ENCODE assay signal across 9 cellular contexts in the genomic region with DNA sequence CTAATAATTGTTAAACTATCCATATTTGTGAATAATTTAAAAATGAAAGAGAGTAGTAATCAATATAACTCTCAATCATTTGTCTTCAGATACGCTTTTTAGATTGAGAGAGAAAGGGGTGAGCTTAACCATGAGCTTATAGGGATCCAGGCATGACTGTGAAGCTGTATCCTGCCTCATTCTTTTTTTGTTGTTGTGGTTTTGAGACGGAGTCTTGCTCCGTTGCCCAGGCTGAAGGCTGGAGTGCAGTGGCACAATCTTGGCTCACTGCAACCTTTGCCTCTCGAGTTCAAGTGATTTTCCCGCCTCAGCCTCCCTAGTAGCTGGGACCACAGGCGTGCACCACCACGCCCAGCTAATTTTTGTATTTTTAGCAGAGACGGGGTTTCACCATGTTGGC. TPM values are rescaled to one million over a fixed set of nuclear protein-coding genes. Genes with fewer than 3 reads are reported as not detected.
DNase-seq lines count a peak whose midpoint lies in the region; ATAC-seq and TF ChIP-seq lines count a peak whose summit lies in the region.
"Not testable (repeated sequence)": the region's sequence is repeated elsewhere in the genome, so short reads cannot be mapped to it uniquely, and the experiment has no call there.
"Had no signal": no experiment of that assay in that cellular context is flagged by ENCODE, and none has a peak within 500 bp of the region (broad histone marks: within the 10 kb centered on the region; RNA-seq: fewer than 3 reads in every experiment).

No MANE protein-coding gene starts in this region.

- H3K9me2 ChIP-seq in DOHH2 (replicated peaks; ENCODE audit: control insufficient read depth, low read length); OCI-LY7 (ENCODE audit: insufficient read depth, low read length): not testable (repeated sequence)

- H3K27ac ChIP-seq in DOHH2 (ENCODE audit: low read depth, low read length) (peak overlapping the region; percentile 100), OCI-LY7 (ENCODE audit: low read depth, low read length, poor library complexity, severe bottlenecking) (peak overlapping the region; percentile 100)

- H3K4me3 ChIP-seq in DOHH2 (ENCODE audit: low read length) (peak overlapping the region; percentile 70), OCI-LY7 (ENCODE audit: low read depth, low read length, poor library complexity, severe bottlenecking) (peak overlapping the region; percentile 14)

- POLR2A ChIA-PET in OCI-LY7 (lab: Charles Lee) (interaction anchor here (0.8 to 4.0 kb wide), 13 partner anchors 8 to 224 kb away, joined by 3 to 27 read pairs (median 4); no protein-coding TSS in a partner anchor), activated B cell treated with CpG ODN at 0.5 μM for 24 hours (lab: Charles Lee) (interaction anchor here (0.6 to 4.2 kb wide), 11 partner anchors 9 to 147 kb away, joined by 3 to 31 read pairs (median 7); no protein-coding TSS in a partner anchor)

- not testable (repeated sequence) for H3K27me3 ChIP-seq in DOHH2 (ENCODE audit: control insufficient read depth, low read length)

- H3K4me2 ChIP-seq in DOHH2 (ENCODE audit: low read length), result peak overlapping the region; percentile 98
- peak overlapping the region; percentile 53 for H3K4me2 ChIP-seq in OCI-LY7 (ENCODE audit: low read length)

- H3K36me3 Mint-ChIP-seq in activated B cell treated with CpG ODN at 0.5 μM for 24 hours (ENCODE audit: low read depth), result peaks cover 91% of the 10 kb centered on the region
- peaks cover 96% of the 10 kb centered on the region for H3K36me3 Mint-ChIP-seq in activated T-helper 2 cell treated with anti-CD3 and anti-CD28 coated beads, Interferon-gamma antibody, Interleukin-2, Interleukin-4, amounts not matched to agents 10 μg/mL and 5 μg/mL and 100 μg/mL, durations not matched to agents 14 hours and 24 hours and 36 hours (ENCODE audit: low read depth)
- peaks cover 100% of the 10 kb centered on the region for H3K36me3 Mint-ChIP-seq in stimulated activated effector memory CD8-positive, alpha-beta T cell treated with anti-CD3 and anti-CD28 coated beads, Interleukin-12 subunit alpha, Interleukin-12 subunit beta, amount 100 ng/mL, for 72 hours

- BruUV-seq in OCI-LY7 (replicated peaks; lab: Mats Ljungman, UMichigan), result not testable (repeated sequence)

- H3K9me3 ChIP-seq in DOHH2 (ENCODE audit: control insufficient read depth, insufficient read depth, low read length); OCI-LY7 (ENCODE audit: low read length): not testable (repeated sequence)

- H3F3A ChIP-seq in DOHH2 (ENCODE audit: control insufficient read depth, insufficient read depth), result peaks cover 66% of the 10 kb centered on the region

- peak overlapping the region; percentile 8; the same call in 1 of the 2 replicates for H2AFZ ChIP-seq in OCI-LY7 (ENCODE audit: low read length)

- ATAC-seq in activated B cell treated with CpG ODN at 0.5 μM for 24 hours (ENCODE audit: low read depth); stimulated activated effector memory CD8-positive, alpha-beta T cell treated with anti-CD3 and anti-CD28 coated beads, Interleukin-12 subunit alpha, Interleukin-12 subunit beta, amount 100 ng/mL, for 72 hours: not testable (repeated sequence)

- intact Hi-C loops in OCI-LY7 (cut with micrococcal nuclease; ENCODE audit: unreplicated experiment), result loop anchor here (5.0 to 10.0 kb wide), 2 partner anchors 232 to 619 kb away; no protein-coding TSS in a partner anchor
- intact Hi-C loops in activated B cell treated with CpG ODN at 0.5 μM for 24 hours (cut with micrococcal nuclease); activated T-helper 2 cell treated with anti-CD3 and anti-CD28 coated beads, Interferon-gamma antibody, Interleukin-2, Interleukin-4, amounts not matched to agents 10 μg/mL and 5 μg/mL and 100 μg/mL, durations not matched to agents 14 hours and 24 hours and 36 hours (cut with micrococcal nuclease); cardiac septum (cut with DNase I): not testable (repeated sequence)

- peaks cover 99% of the 10 kb centered on the region for H3K4me1 Mint-ChIP-seq in activated B cell treated with CpG ODN at 0.5 μM for 24 hours
- H3K4me1 Mint-ChIP-seq in activated T-helper 2 cell treated with anti-CD3 and anti-CD28 coated beads, Interferon-gamma antibody, Interleukin-2, Interleukin-4, amounts not matched to agents 10 μg/mL and 5 μg/mL and 100 μg/mL, durations not matched to agents 14 hours and 24 hours and 36 hours (ENCODE audit: low read depth), result peaks cover 53% of the 10 kb centered on the region
- H3K4me1 Mint-ChIP-seq in stimulated activated effector memory CD8-positive, alpha-beta T cell treated with anti-CD3 and anti-CD28 coated beads, Interleukin-12 subunit alpha, Interleukin-12 subunit beta, amount 100 ng/mL, for 72 hours, result peaks cover 46% of the 10 kb centered on the region

- peak overlapping the region; percentile 93 for H3K27ac Mint-ChIP-seq in activated B cell treated with CpG ODN at 0.5 μM for 24 hours
- peak overlapping the region; percentile 26 for H3K27ac Mint-ChIP-seq in activated T-helper 2 cell treated with anti-CD3 and anti-CD28 coated beads, Interferon-gamma antibody, Interleukin-2, Interleukin-4, amounts not matched to agents 10 μg/mL and 5 μg/mL and 100 μg/mL, durations not matched to agents 14 hours and 24 hours and 36 hours
- H3K27ac Mint-ChIP-seq in stimulated activated effector memory CD8-positive, alpha-beta T cell treated with anti-CD3 and anti-CD28 coated beads, Interleukin-12 subunit alpha, Interleukin-12 subunit beta, amount 100 ng/mL, for 72 hours, result peak overlapping the region; percentile 34

- not testable (repeated sequence) for H4K20me1 ChIP-seq in DOHH2 (ENCODE audit: control insufficient read depth, insufficient read depth, low read depth, low read length); OCI-LY7 (ENCODE audit: insufficient read depth, low read length)

- DNase-seq in OCI-LY7 (ENCODE audit: low spot score) (peak; percentile 68), cardiac septum (ENCODE audit: low spot score) (peak; percentile 33)
- not testable (repeated sequence) for DNase-seq in activated B cell treated with CpG ODN at 0.5 μM for 24 hours; activated T-helper 2 cell treated with anti-CD3 and anti-CD28 coated beads, Interferon-gamma antibody, Interleukin-2, Interleukin-4, amounts not matched to agents 10 μg/mL and 5 μg/mL and 100 μg/mL, durations not matched to agents 14 hours and 24 hours and 36 hours (ENCODE audit: low spot score); stimulated activated effector memory CD8-positive, alpha-beta T cell treated with anti-CD3 and anti-CD28 coated beads, Interleukin-12 subunit alpha, Interleukin-12 subunit beta, amount 100 ng/mL, for 72 hours (ENCODE audit: low spot score in 2 of 2)

- peaks cover 23% of the 10 kb centered on the region for H3K79me2 ChIP-seq in DOHH2 (ENCODE audit: control insufficient read depth, low read length)
- H3K79me2 ChIP-seq in OCI-LY7 (ENCODE audit: insufficient read depth, low read depth, low read length), result not testable (repeated sequence)

- H3K9me3 Mint-ChIP-seq in activated B cell treated with CpG ODN at 0.5 μM for 24 hours; activated T-helper 2 cell treated with anti-CD3 and anti-CD28 coated beads, Interferon-gamma antibody, Interleukin-2, Interleukin-4, amounts not matched to agents 10 μg/mL and 5 μg/mL and 100 μg/mL, durations not matched to agents 14 hours and 24 hours and 36 hours; stimulated activated effector memory CD8-positive, alpha-beta T cell treated with anti-CD3 and anti-CD28 coated beads, Interleukin-12 subunit alpha, Interleukin-12 subunit beta, amount 100 ng/mL, for 72 hours: not testable (repeated sequence)

- CTCF ChIA-PET in OCI-LY7 (lab: Charles Lee; ENCODE audit: unreplicated experiment), result not testable (repeated sequence)
- CTCF ChIA-PET in activated B cell treated with CpG ODN at 0.5 μM for 24 hours (lab: Charles Lee), result interaction anchor here (0.7 to 1.2 kb wide), 4 partner anchors 12 to 214 kb away, joined by 3 read pairs; no protein-coding TSS in a partner anchor

- H3K36me3 ChIP-seq in DOHH2 (ENCODE audit: control insufficient read depth, low read length), result peaks cover 81% of the 10 kb centered on the region
- H3K36me3 ChIP-seq in OCI-LY7 (ENCODE audit: insufficient read depth, low read length), result peaks cover 72% of the 10 kb centered on the region

- peaks cover 99% of the 10 kb centered on the region for H3K4me1 ChIP-seq in DOHH2 (ENCODE audit: control insufficient read depth, low read length)
- peaks cover 96% of the 10 kb centered on the region for H3K4me1 ChIP-seq in OCI-LY7 (ENCODE audit: insufficient read depth, low read length, poor library complexity, severe bottlenecking)

- peak overlapping the region; percentile 41 for H3K4me3 Mint-ChIP-seq in activated B cell treated with CpG ODN at 0.5 μM for 24 hours
- not testable (repeated sequence) for H3K4me3 Mint-ChIP-seq in activated T-helper 2 cell treated with anti-CD3 and anti-CD28 coated beads, Interferon-gamma antibody, Interleukin-2, Interleukin-4, amounts not matched to agents 10 μg/mL and 5 μg/mL and 100 μg/mL, durations not matched to agents 14 hours and 24 hours and 36 hours (ENCODE audit: low read depth); stimulated activated effector memory CD8-positive, alpha-beta T cell treated with anti-CD3 and anti-CD28 coated beads, Interleukin-12 subunit alpha, Interleukin-12 subunit beta, amount 100 ng/mL, for 72 hours

- H3K27me3 Mint-ChIP-seq in activated B cell treated with CpG ODN at 0.5 μM for 24 hours; activated T-helper 2 cell treated with anti-CD3 and anti-CD28 coated beads, Interferon-gamma antibody, Interleukin-2, Interleukin-4, amounts not matched to agents 10 μg/mL and 5 μg/mL and 100 μg/mL, durations not matched to agents 14 hours and 24 hours and 36 hours (ENCODE audit: low read depth): not testable (repeated sequence)

- TF ChIP-seq CTCF in DOHH2 (IDR thresholded peaks at IDR 0.05; ENCODE audit: low read depth, low read length, poor library complexity, severe bottlenecking); OCI-LY7 (conservative IDR thresholded peaks at IDR 0.05; ENCODE audit: low read length); activated B cell treated with CpG ODN at 0.5 μM for 24 hours (IDR thresholded peaks at IDR 0.05): not testable (repeated sequence)

RNA-seq across cellular contexts. Expression of a gene that starts 44.0 kb away (rescaled TPM):
- total RNA-seq in OCI-LY7 (2014; rRNA removed; shearing (Covaris generic)), result not detected in 2 replicates
- total RNA-seq in OCI-LY7 (2022) (not detected in 2 replicates), activated B cell treated with CpG ODN at 0.5 μM for 24 hours (2.7 and 2.8 TPM in 2 replicates), cardiac septum (0.30 TPM)
- total RNA-seq in activated T-helper 2 cell treated with anti-CD3 and anti-CD28 coated beads, Interferon-gamma antibody, Interleukin-2, Interleukin-4, amounts not matched to agents 10 μg/mL and 5 μg/mL and 100 μg/mL, durations not matched to agents 14 hours and 24 hours and 36 hours, result 1.9 and 2.1 TPM in 2 replicates
- total RNA-seq: GM23248, H4, HepG2 had no signal

Comparison
In these comparisons a context has a peak if more than half of its experiments do, and no peak if none do; other contexts are left out.
1. H3K27ac Mint-ChIP-seq: peak in every context shown above with its lines; median percentile 93 in activated B cell treated with CpG ODN at 0.5 μM for 24 hours; 34 in stimulated activated effector memory CD8-positive, alpha-beta T cell treated with anti-CD3 and anti-CD28 coated beads, Interleukin-12 subunit alpha, Interleukin-12 subunit beta, amount 100 ng/mL, for 72 hours; 26 in activated T-helper 2 cell treated with anti-CD3 and anti-CD28 coated beads, Interferon-gamma antibody, Interleukin-2, Interleukin-4, amounts not matched to agents 10 μg/mL and 5 μg/mL and 100 μg/mL, durations not matched to agents 14 hours and 24 hours and 36 hours.